ENCODE assay signal across 12 cellular contexts in genomic region chr4:44738615-44739014, GRCh38. TPM values are rescaled to one million over a fixed set of nuclear protein-coding genes. Genes with fewer than 3 reads are reported as not detected.
DNase-seq lines count a peak whose midpoint lies in the region; ATAC-seq and TF ChIP-seq lines count a peak whose summit lies in the region.
"Had no signal": no experiment of that assay in that cellular context is flagged by ENCODE, and none has a peak within 500 bp of the region (broad histone marks: within the 10 kb centered on the region; RNA-seq: fewer than 3 reads in every experiment).

No MANE protein-coding gene starts in this region.

- no peak for DNase-seq in DND-41
- peak; percentile 2 for DNase-seq in NCI-H1694 treated with DMSO at 0.1 percent for 48 hours (lab: John Stamatoyannopoulos, UW)
- DNase-seq in activated naive CD4-positive, alpha-beta T cell treated with anti-CD3 and anti-CD28 coated beads, Interleukin-2, amount 10 ng/mL, durations not matched to agents 7 days and 5 days: no peak
- no peak for DNase-seq in activated CD4-positive, alpha-beta T cell treated with anti-CD3 and anti-CD28 coated beads, Interleukin-2, amount 50 U/mL, for 4 hours
- DNase-seq: activated CD4-positive, alpha-beta memory T cell treated with anti-CD3 and anti-CD28 coated beads for 36 hours; GDM1; NCI-H226; stimulated activated CD4-positive, alpha-beta T cell treated with anti-CD3 and anti-CD28 coated beads, Interleukin-2, amount 100 ng/mL, for 24 hours had no signal

- no peaks in the 10 kb centered on the region for H3K36me3 ChIP-seq in DND-41 (ENCODE audit: insufficient read depth, low read length)
- no peaks in the 10 kb centered on the region for H3K36me3 ChIP-seq in gastroesophageal sphincter

- no peak overlapping the region for H3K9ac ChIP-seq in DND-41 (ENCODE audit: low read depth, low read length)

- H3K36me3 Mint-ChIP-seq in activated naive CD4-positive, alpha-beta T cell treated with anti-CD3 and anti-CD28 coated beads, Interleukin-2, amount 10 ng/mL, durations not matched to agents 7 days and 5 days: no peaks in the 10 kb centered on the region
- H3K36me3 Mint-ChIP-seq: activated CD4-positive, alpha-beta memory T cell treated with anti-CD3 and anti-CD28 coated beads for 36 hours had no signal

- peak; percentile 50 for TF ChIP-seq CTCF in DND-41 (IDR thresholded peaks at IDR 0.05; ENCODE audit: borderline replicate concordance, extremely low read depth, low read length, poor library complexity, severe bottlenecking)
- TF ChIP-seq CTCF in gastroesophageal sphincter (IDR thresholded peaks at IDR 0.05): peak in 3 of 4 experiments; percentile 16 to 26 (median 18)

- no peak overlapping the region for H3K27ac Mint-ChIP-seq in activated naive CD4-positive, alpha-beta T cell treated with anti-CD3 and anti-CD28 coated beads, Interleukin-2, amount 10 ng/mL, durations not matched to agents 7 days and 5 days
- H3K27ac Mint-ChIP-seq: activated CD4-positive, alpha-beta memory T cell treated with anti-CD3 and anti-CD28 coated beads for 36 hours had no signal

- WGBS in gastroesophageal sphincter (ENCODE audit: low coverage in 1 of 2), 2 donors: 19 to 48% methylated on average over 2 of the region's 2 CpGs

- no peak for TF ChIP-seq POLR2A in gastroesophageal sphincter (IDR thresholded peaks at IDR 0.05)

- TF ChIP-seq EP300 in gastroesophageal sphincter (IDR thresholded peaks at IDR 0.05): no peak

- CTCF ChIA-PET in activated naive CD4-positive, alpha-beta T cell treated with anti-CD3 and anti-CD28 coated beads, Interleukin-2, amount 10 ng/mL, durations not matched to agents 7 days and 5 days (lab: Charles Lee): no interaction called here

- H2AFZ ChIP-seq in DND-41 (ENCODE audit: low read depth, low read length): no peak overlapping the region

- H3K9me3 Mint-ChIP-seq in activated naive CD4-positive, alpha-beta T cell treated with anti-CD3 and anti-CD28 coated beads, Interleukin-2, amount 10 ng/mL, durations not matched to agents 7 days and 5 days: no peaks in the 10 kb centered on the region
- H3K9me3 Mint-ChIP-seq: activated CD4-positive, alpha-beta memory T cell treated with anti-CD3 and anti-CD28 coated beads for 36 hours had no signal

- ATAC-seq in DND-41 (ENCODE audit: insufficient read depth, low read depth) (no peak), GM21528 (IDR thresholded peaks at IDR 0.05; ENCODE audit: low FRiP score, unreplicated experiment) (peak; percentile 77), gastroesophageal sphincter (no peak), HG03045 (IDR thresholded peaks at IDR 0.05; ENCODE audit: unreplicated experiment) (no peak), HG03025 (IDR thresholded peaks at IDR 0.05; ENCODE audit: low FRiP score, unreplicated experiment) (no peak)

- H3K27ac ChIP-seq in DND-41 (ENCODE audit: low read length) (no peak overlapping the region), gastroesophageal sphincter (no peak overlapping the region)

- no peaks in the 10 kb centered on the region for H4K20me1 ChIP-seq in DND-41 (ENCODE audit: insufficient read depth, low read length)

- H3K27me3 Mint-ChIP-seq in activated naive CD4-positive, alpha-beta T cell treated with anti-CD3 and anti-CD28 coated beads, Interleukin-2, amount 10 ng/mL, durations not matched to agents 7 days and 5 days: peaks cover 5% of the 10 kb centered on the region

- H3K4me3 ChIP-seq in DND-41 (ENCODE audit: low read depth in 1 of 2, low read length in 2 of 2): no peak overlapping the region
- no peak overlapping the region for H3K4me3 ChIP-seq in gastroesophageal sphincter

- H3K9me3 ChIP-seq in DND-41 (ENCODE audit: insufficient read depth, low read length, severe bottlenecking) (no peaks in the 10 kb centered on the region), gastroesophageal sphincter (no peaks in the 10 kb centered on the region)

- H3K27me3 ChIP-seq in DND-41 (ENCODE audit: insufficient read depth, low read length, poor library complexity) (no peaks in the 10 kb centered on the region), gastroesophageal sphincter (no peaks in the 10 kb centered on the region)

- no peak overlapping the region for H3K4me3 Mint-ChIP-seq in activated naive CD4-positive, alpha-beta T cell treated with anti-CD3 and anti-CD28 coated beads, Interleukin-2, amount 10 ng/mL, durations not matched to agents 7 days and 5 days
- H3K4me3 Mint-ChIP-seq: activated CD4-positive, alpha-beta memory T cell treated with anti-CD3 and anti-CD28 coated beads for 36 hours had no signal

- H3K4me1 Mint-ChIP-seq in activated naive CD4-positive, alpha-beta T cell treated with anti-CD3 and anti-CD28 coated beads, Interleukin-2, amount 10 ng/mL, durations not matched to agents 7 days and 5 days: no peaks in the 10 kb centered on the region

- no peaks in the 10 kb centered on the region for H3K79me2 ChIP-seq in DND-41 (ENCODE audit: insufficient read depth, low read length)

- H3K4me1 ChIP-seq in DND-41 (ENCODE audit: insufficient read depth, low read length): no peaks in the 10 kb centered on the region
- no peaks in the 10 kb centered on the region for H3K4me1 ChIP-seq in gastroesophageal sphincter

- H3K4me2 ChIP-seq in DND-41 (ENCODE audit: insufficient read depth, low read length): no peak overlapping the region

RNA-seq across cellular contexts. Expression of gene GNPDA2, which starts 12.3 kb away (rescaled TPM):
- total RNA-seq in gastroesophageal sphincter: 10 to 100 TPM; 19.3 to 45.5 (median 31.7) TPM
